Comparison of ENCODE assay signal across 1 cellular context in the genomic region with DNA sequence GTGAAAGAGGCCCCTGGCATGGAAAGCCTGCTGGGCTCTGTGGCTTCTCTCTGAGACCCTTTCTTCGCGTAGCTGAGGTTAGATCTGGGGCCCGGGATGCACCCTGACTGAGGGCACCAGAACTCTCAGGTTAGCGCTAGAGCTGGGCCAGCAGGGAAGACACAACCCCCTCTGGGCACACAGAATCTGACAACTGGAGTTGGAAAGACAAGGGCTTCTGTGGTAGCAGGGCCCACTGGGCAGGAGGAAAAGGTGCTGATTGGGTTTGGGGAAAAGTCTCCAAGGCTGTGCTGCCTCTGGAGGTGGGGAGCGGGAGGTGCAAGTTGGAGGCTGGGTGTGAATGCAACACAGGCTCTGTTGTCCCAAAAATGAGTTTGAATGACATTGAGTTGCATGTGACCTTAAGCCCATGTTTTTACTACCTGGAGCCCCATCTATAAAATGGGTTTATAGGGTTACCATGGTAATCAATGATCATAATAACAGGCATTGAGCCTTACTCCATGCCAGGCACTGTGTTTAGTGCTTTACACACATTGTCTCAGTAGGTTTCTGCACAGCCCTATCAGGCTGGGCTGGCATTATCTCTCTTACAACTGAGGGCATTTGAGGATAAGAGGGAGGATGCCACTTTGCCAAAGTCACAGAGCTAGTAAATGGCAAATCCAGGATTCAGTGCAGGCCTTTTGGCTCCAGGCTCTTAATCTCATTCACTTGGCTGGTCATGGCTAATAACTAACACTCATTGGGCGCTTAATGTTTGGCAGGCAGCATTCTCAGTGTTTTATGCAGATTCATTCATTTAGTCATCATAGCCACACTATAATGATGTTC.
TF ChIP-seq lines count a peak whose summit lies in the region.

No MANE protein-coding gene starts in this region.

TF ChIP-seq in WTC11, 78 proteins besides CTCF, POLR2A, EP300 and RAD21 (continued from another document):
- TF ChIP-seq, protein P1, sequence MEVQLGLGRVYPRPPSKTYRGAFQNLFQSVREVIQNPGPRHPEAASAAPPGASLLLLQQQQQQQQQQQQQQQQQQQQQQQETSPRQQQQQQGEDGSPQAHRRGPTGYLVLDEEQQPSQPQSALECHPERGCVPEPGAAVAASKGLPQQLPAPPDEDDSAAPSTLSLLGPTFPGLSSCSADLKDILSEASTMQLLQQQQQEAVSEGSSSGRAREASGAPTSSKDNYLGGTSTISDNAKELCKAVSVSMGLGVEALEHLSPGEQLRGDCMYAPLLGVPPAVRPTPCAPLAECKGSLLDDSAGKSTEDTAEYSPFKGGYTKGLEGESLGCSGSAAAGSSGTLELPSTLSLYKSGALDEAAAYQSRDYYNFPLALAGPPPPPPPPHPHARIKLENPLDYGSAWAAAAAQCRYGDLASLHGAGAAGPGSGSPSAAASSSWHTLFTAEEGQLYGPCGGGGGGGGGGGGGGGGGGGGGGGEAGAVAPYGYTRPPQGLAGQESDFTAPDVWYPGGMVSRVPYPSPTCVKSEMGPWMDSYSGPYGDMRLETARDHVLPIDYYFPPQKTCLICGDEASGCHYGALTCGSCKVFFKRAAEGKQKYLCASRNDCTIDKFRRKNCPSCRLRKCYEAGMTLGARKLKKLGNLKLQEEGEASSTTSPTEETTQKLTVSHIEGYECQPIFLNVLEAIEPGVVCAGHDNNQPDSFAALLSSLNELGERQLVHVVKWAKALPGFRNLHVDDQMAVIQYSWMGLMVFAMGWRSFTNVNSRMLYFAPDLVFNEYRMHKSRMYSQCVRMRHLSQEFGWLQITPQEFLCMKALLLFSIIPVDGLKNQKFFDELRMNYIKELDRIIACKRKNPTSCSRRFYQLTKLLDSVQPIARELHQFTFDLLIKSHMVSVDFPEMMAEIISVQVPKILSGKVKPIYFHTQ (CRISPR knock-in tag; IDR thresholded peaks at IDR 0.05): no peak
- TF ChIP-seq IRF1 (CRISPR knock-in tag; IDR thresholded peaks at IDR 0.05): no peak
- TF ChIP-seq, protein P2, sequence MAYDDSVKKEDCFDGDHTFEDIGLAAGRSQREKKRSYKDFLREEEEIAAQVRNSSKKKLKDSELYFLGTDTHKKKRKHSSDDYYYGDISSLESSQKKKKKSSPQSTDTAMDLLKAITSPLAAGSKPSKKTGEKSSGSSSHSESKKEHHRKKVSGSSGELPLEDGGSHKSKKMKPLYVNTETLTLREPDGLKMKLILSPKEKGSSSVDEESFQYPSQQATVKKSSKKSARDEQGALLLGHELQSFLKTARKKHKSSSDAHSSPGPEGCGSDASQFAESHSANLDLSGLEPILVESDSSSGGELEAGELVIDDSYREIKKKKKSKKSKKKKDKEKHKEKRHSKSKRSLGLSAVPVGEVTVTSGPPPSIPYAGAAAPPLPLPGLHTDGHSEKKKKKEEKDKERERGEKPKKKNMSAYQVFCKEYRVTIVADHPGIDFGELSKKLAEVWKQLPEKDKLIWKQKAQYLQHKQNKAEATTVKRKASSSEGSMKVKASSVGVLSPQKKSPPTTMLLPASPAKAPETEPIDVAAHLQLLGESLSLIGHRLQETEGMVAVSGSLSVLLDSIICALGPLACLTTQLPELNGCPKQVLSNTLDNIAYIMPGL (CRISPR knock-in tag; IDR thresholded peaks at IDR 0.05): no peak
- TF ChIP-seq NFYB (CRISPR knock-in tag; conservative IDR thresholded peaks at IDR 0.05; ENCODE audit: low read depth): no peak
- no peak for TF ChIP-seq OVOL2 (CRISPR knock-in tag; IDR thresholded peaks at IDR 0.05; ENCODE audit: borderline replicate concordance)
- no peak for TF ChIP-seq EMX1 (CRISPR knock-in tag; IDR thresholded peaks at IDR 0.05)
- no peak for TF ChIP-seq ZNF219 (CRISPR knock-in tag; IDR thresholded peaks at IDR 0.05; ENCODE audit: borderline replicate concordance)
- TF ChIP-seq PRRX2 (CRISPR knock-in tag; IDR thresholded peaks at IDR 0.05): no peak
